Comparison of ENCODE assay signal across 19 cellular contexts in genomic region chr10:116105259-116105658, GRCh38.
"Had no signal": no experiment of that assay in that cellular context is flagged by ENCODE, and none has a peak within 500 bp of the region (broad histone marks: within the 10 kb centered on the region; RNA-seq: fewer than 3 reads in every experiment).

No MANE protein-coding gene starts in this region.

- H3K4me3 ChIP-seq: lung, mucosa of descending colon, pancreas, right lobe of liver, thyroid gland had no signal

- ATAC-seq: left colon; left ventricle myocardium superior; mucosa of descending colon; natural killer cell treated with Interleukin-12 subunit alpha and Interleukin-12 subunit beta and Interleukin-15 and Interleukin-18, amount 100 ng/mL, for 72 hours; pancreas; right lobe of liver; stimulated activated naive B cell treated with anti-CD40 and anti-IgM and Interleukin-4, amounts not matched to agents 10 μg/mL and 1 μg/mL and 100 μg/mL, for 72 hours had no signal

- H3K27me3 ChIP-seq: neutrophil, pancreas, right lobe of liver, thyroid gland had no signal

- H3K4me1 ChIP-seq: thyroid gland had no signal

- H3K36me3 ChIP-seq: neutrophil, pancreas, right lobe of liver, thyroid gland had no signal

- H3K9me3 ChIP-seq: mucosa of descending colon, neutrophil, pancreas, right lobe of liver, thyroid gland had no signal

- H3K27ac ChIP-seq: neutrophil, pancreas, right lobe of liver, thyroid gland had no signal

- DNase-seq: cerebellar nuclear complex; cortex of kidney; effector CD4-positive, alpha-beta T cell; head of caudate nucleus; kidney; left colon; left ventricle myocardium superior; mucosa of descending colon; naive B cell; pancreas; right lobe of liver; small intestine; stimulated activated CD4-positive, alpha-beta T cell treated with anti-CD3 and anti-CD28 coated beads, Interleukin-15, amount 100 ng/mL, for 24 hours; stimulated activated CD4-positive, alpha-beta T cell treated with anti-CD3 and anti-CD28 coated beads, Interleukin-2, amount 100 ng/mL, for 48 hours; stimulated activated naive B cell treated with anti-CD40 and anti-IgM and Interleukin-4, amounts not matched to agents 10 μg/mL and 1 μg/mL and 100 μg/mL, for 72 hours; thyroid gland had no signal
